ENCODE assay signal across 10 cellular contexts in the genomic region with DNA sequence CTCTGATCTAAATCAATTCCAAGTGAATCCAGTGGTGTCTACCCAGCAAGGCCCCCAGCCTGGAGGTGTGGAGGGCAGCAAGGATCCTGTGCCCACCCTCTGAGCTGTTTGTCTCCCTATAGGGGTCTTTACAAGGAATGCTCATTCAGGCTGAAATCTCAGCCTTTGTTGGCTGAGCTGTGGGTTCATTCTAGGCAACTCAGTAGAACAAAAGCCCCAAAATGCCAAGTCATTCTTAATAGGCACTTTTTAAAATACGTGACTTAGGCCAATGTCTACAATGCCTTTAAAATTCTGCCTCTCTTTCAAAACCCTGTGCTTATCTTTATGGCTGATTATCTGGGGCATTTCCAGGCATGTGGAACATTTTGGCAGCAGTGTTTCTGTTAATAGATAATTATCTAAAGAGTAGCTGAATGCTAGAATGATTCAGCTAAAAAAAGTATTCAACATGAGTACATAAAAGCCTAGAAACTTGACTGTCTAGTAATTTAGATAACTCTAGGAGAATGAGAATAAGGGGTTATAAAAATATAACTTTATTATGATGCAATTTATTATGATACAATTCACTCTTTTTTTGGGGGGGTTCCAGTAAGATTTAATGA. TPM values are rescaled to one million over a fixed set of nuclear protein-coding genes. Genes with fewer than 3 reads are reported as not detected.
DNase-seq lines count a peak whose midpoint lies in the region; ATAC-seq and TF ChIP-seq lines count a peak whose summit lies in the region.
"Had no signal": no experiment of that assay in that cellular context is flagged by ENCODE, and none has a peak within 500 bp of the region (broad histone marks: within the 10 kb centered on the region; RNA-seq: fewer than 3 reads in every experiment).

No MANE protein-coding gene starts in this region.

- H3K27ac ChIP-seq in transverse colon = peak overlapping the region in 3 of 4 donors; percentile 15 to 64 (median 23)

- no peak for ATAC-seq in left ventricle myocardium superior
- ATAC-seq: Right ventricle myocardium inferior had no signal

- no peak for TF ChIP-seq CTCF in transverse colon (IDR thresholded peaks at IDR 0.05)

- peaks cover 0 to 8% (median 3%) of the 10 kb centered on the region in 4 donors for H3K4me1 ChIP-seq in transverse colon

- intact Hi-C loops in transverse colon (cut with DNase I; ENCODE audit: low total_unique reads) (no loop called here), left ventricle myocardium superior (cut with micrococcal nuclease) (no loop called here)

- H3K9me3 ChIP-seq in transverse colon = no peaks in the 10 kb centered on the region

- in situ Hi-C loops in transverse colon (cut with MboI; ENCODE audit: low pct_ligation_motif_present in 1 of 4, low pct_unique_long_range_greater_than_20kb in 1 of 4, low sequenced_read_pairs in 3 of 4) = loop anchor here in 1 of 4 donors (25.0 kb wide), 1 partner anchor 238 kb away; no protein-coding TSS in a partner anchor

- no peaks in the 10 kb centered on the region for H3K27me3 ChIP-seq in transverse colon

- H3K4me3 ChIP-seq in transverse colon = no peak overlapping the region

- no peak for TF ChIP-seq EP300 in transverse colon (IDR thresholded peaks at IDR 0.05; ENCODE audit: low read depth)

- TF ChIP-seq POLR2A in transverse colon (IDR thresholded peaks at IDR 0.05) = no peak

- 27 to 60% methylated on average over 1 of the region's 1 CpG for WGBS in transverse colon (ENCODE audit: low coverage in 1 of 2), 2 donors

- peak; percentile 8 for DNase-seq in DMS 273 (lab: John Stamatoyannopoulos, UW; ENCODE audit: unreplicated experiment)
- no peak for DNase-seq in DMS 273 treated with DMSO at 0.1 percent for 48 hours (lab: John Stamatoyannopoulos, UW)
- peak; percentile 83 for DNase-seq in fibroblast of peridontal ligament (ENCODE audit: extremely low read depth)
- peak; percentile 31 for DNase-seq in transverse colon
- no peak for DNase-seq in left ventricle myocardium superior
- DNase-seq in pons (ENCODE audit: low spot score) = no peak
- DNase-seq: 8988T; activated naive CD4-positive, alpha-beta T cell treated with anti-CD3 and anti-CD28 coated beads, Interleukin-2, amount 10 ng/mL, durations not matched to agents 7 days and 5 days; islet precursor cell had no signal

- no peaks in the 10 kb centered on the region for H3K36me3 ChIP-seq in transverse colon

RNA-seq across cellular contexts. Expression of gene UGT1A6, which starts 7.4 kb away (rescaled TPM):
- total RNA-seq in transverse colon (10 to 100 TPM; 13.5 to 40.2 (median 18.1) TPM), left ventricle myocardium superior (not detected)
- total RNA-seq: Right ventricle myocardium inferior had no signal

RNA-seq across cellular contexts. Expression of gene UGT1A5, which starts 12.6 kb away (rescaled TPM):
- total RNA-seq in transverse colon (10 to 100 TPM in 2 of 4 donors, 1 to 10 TPM in 2; 3.2 to 18.3 (median 7.9) TPM), left ventricle myocardium superior (not detected)
- total RNA-seq: Right ventricle myocardium inferior had no signal

RNA-seq across cellular contexts. Expression of gene UGT1A4, which starts 18.4 kb away (rescaled TPM):
- total RNA-seq in transverse colon = 1 to 10 TPM; 2.0 to 9.0 (median 4.9) TPM
- total RNA-seq in left ventricle myocardium superior = not detected
- total RNA-seq: Right ventricle myocardium inferior had no signal

RNA-seq across cellular contexts. Expression of gene UGT1A7, which starts 18.4 kb away (rescaled TPM):
- total RNA-seq in transverse colon (10 to 100 TPM in 3 of 4 donors, 1 to 10 TPM in 1; 3.4 to 55.3 (median 18.2) TPM), left ventricle myocardium superior (not detected)
- total RNA-seq: Right ventricle myocardium inferior had no signal

RNA-seq across cellular contexts. Expression of gene UGT1A9, which starts 28.4 kb away (rescaled TPM):
- total RNA-seq in transverse colon (10 to 100 TPM in 3 of 4 donors, 1 to 10 TPM in 1; 4.6 to 18.7 (median 10.5) TPM), left ventricle myocardium superior (not detected)
- total RNA-seq: Right ventricle myocardium inferior had no signal

Comparison
In these comparisons a context has a peak if more than half of its experiments do, and no peak if none do; other contexts are left out.
1. DNase-seq: peak in DMS 273 (single experiment), fibroblast of peridontal ligament (single experiment) and transverse colon (single experiment); none in DMS 273 treated with DMSO at 0.1 percent for 48 hours (single experiment), left ventricle myocardium superior (single experiment) and pons (single experiment).
2. RNA of gene UGT1A6, which starts 7.4 kb away (total RNA-seq): 13.5 to 40.2 TPM in transverse colon; not detected in left ventricle myocardium superior (single experiment); every median in the first group is over 10 times any median in the second.